In the genomic region with DNA sequence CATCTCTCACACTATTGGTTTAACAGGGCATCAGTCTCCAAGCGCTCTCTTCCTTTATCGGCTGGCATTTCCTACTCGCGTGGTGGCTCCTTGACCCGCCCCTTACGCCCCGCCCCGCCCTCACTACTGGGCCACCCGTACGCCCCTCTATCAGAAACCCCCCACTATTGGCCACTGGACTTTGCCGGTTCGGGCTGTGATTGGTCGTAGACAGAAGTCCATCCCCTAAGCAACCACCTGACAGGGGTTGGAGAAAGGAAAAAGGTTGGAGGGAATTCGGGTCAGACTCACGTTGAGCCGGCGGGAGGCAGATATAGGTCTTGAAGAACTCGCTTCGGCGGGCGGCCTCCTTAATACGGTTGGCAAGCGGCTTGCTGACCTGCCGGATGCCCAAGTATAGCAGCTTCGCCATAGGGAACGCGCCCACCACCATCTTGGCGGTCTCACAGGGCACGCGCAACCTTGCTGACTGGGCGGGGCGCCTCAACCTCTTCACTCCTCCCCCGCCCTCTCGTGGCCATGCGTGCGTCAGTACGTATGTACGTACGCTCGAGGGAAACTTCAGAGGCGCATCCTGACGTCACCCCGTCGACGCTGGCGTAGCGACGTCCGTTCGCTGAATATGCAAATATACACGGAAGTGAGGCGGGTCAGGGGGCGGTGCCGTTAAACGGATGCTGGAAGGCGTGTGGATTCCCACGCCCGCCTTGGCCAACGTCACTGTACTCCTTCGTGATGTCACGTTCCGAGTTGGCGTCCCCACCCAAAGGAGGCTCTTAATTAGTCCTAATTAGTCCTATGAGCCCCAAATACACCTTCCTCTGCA, we compare ENCODE assay signal across 1 cellular context.
TF ChIP-seq lines count a peak whose summit lies in the region.

Gene OPA3, minus strand, starts transcription at position 471 of the 826 bp plus-strand sequence. Its CDS starts 38 bp downstream, at position 433.

TF ChIP-seq in HepG2, 621 proteins besides CTCF, POLR2A, EP300 and RAD21 (continued from another document and continues in another):
- TF ChIP-seq ZFYVE20 (CRISPR knock-in tag; IDR thresholded peaks at IDR 0.05; ENCODE audit: borderline replicate concordance, low read depth) (no peak), ZFP41 (CRISPR knock-in tag; IDR thresholded peaks at IDR 0.05; ENCODE audit: borderline replicate concordance) (no peak), HOMEZ (CRISPR knock-in tag; IDR thresholded peaks at IDR 0.05; ENCODE audit: low read depth) (no peak), CSRNP2 (CRISPR knock-in tag; conservative IDR thresholded peaks at IDR 0.05; ENCODE audit: low read depth) (no peak), ZNF850 (CRISPR knock-in tag; conservative IDR thresholded peaks at IDR 0.05) (no peak), KLF15 (CRISPR knock-in tag; IDR thresholded peaks at IDR 0.05; ENCODE audit: borderline replicate concordance) (no peak), GPN1 (CRISPR knock-in tag; IDR thresholded peaks at IDR 0.05; ENCODE audit: borderline replicate concordance) (no peak), ZNF121 (CRISPR knock-in tag; IDR thresholded peaks at IDR 0.05) (no peak), PHF8 (CRISPR knock-in tag; IDR thresholded peaks at IDR 0.05) (peak; percentile 74), ZBTB38 (CRISPR knock-in tag; IDR thresholded peaks at IDR 0.05) (peak; percentile 80; the same call in 1 of the 2 replicates), RXRB (CRISPR knock-in tag; IDR thresholded peaks at IDR 0.05; ENCODE audit: borderline replicate concordance) (no peak), THRA (CRISPR knock-in tag; IDR thresholded peaks at IDR 0.05; ENCODE audit: borderline replicate concordance) (peak; percentile 64; the same call in 1 of the 2 replicates), ZNF713 (CRISPR knock-in tag; IDR thresholded peaks at IDR 0.05) (no peak), ATF7 (IDR thresholded peaks at IDR 0.05) (peak; percentile 91), ATF7 (CRISPR knock-in tag; IDR thresholded peaks at IDR 0.05) (no peak), YEATS4 (CRISPR knock-in tag; IDR thresholded peaks at IDR 0.05; ENCODE audit: borderline replicate concordance) (peak; percentile 77), ZNF143 (CRISPR knock-in tag; IDR thresholded peaks at IDR 0.05) (peak; percentile 65; the same call in 1 of the 2 replicates), DDIT3 (CRISPR knock-in tag; IDR thresholded peaks at IDR 0.05) (no peak), ZNF431 (CRISPR knock-in tag; IDR thresholded peaks at IDR 0.05; ENCODE audit: borderline replicate concordance, low read depth) (no peak), SOX5 (CRISPR knock-in tag; IDR thresholded peaks at IDR 0.05; ENCODE audit: borderline replicate concordance) (no peak; the same call in 1 of the 2 replicates), GATA4 (IDR thresholded peaks at IDR 0.05; ENCODE audit: borderline replicate concordance, low read depth) (no peak), MTA3 (CRISPR knock-in tag; IDR thresholded peaks at IDR 0.05) (no peak), ZNF792 (CRISPR knock-in tag; IDR thresholded peaks at IDR 0.05) (peak; percentile 49; the same call in 1 of the 2 replicates), ZNF558 (CRISPR knock-in tag; IDR thresholded peaks at IDR 0.05; ENCODE audit: borderline replicate concordance) (no peak), AGO2 (optimal IDR thresholded peaks at IDR 0.05; ENCODE audit: low read depth, low read length) (peak; percentile 76), TEAD2 (CRISPR knock-in tag; IDR thresholded peaks at IDR 0.05) (no peak), ZNF264 (CRISPR knock-in tag; IDR thresholded peaks at IDR 0.05) (no peak), TFE3 (CRISPR knock-in tag; IDR thresholded peaks at IDR 0.05) (peak; percentile 39; the same call in 1 of the 2 replicates), THAP7 (CRISPR knock-in tag; IDR thresholded peaks at IDR 0.05) (no peak), PLRG1 (conservative IDR thresholded peaks at IDR 0.05) (no peak), SP1 (IDR thresholded peaks at IDR 0.05) (no peak), SP1 (CRISPR knock-in tag; IDR thresholded peaks at IDR 0.05) (peak; percentile 78), HHEX (CRISPR knock-in tag; IDR thresholded peaks at IDR 0.05) (no peak), ZFP90 (CRISPR knock-in tag; IDR thresholded peaks at IDR 0.05; ENCODE audit: borderline replicate concordance) (no peak)
- TF ChIP-seq, protein P1, sequence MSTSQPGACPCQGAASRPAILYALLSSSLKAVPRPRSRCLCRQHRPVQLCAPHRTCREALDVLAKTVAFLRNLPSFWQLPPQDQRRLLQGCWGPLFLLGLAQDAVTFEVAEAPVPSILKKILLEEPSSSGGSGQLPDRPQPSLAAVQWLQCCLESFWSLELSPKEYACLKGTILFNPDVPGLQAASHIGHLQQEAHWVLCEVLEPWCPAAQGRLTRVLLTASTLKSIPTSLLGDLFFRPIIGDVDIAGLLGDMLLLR (CRISPR knock-in tag; IDR thresholded peaks at IDR 0.05): no peak
- TF ChIP-seq, protein P2, sequence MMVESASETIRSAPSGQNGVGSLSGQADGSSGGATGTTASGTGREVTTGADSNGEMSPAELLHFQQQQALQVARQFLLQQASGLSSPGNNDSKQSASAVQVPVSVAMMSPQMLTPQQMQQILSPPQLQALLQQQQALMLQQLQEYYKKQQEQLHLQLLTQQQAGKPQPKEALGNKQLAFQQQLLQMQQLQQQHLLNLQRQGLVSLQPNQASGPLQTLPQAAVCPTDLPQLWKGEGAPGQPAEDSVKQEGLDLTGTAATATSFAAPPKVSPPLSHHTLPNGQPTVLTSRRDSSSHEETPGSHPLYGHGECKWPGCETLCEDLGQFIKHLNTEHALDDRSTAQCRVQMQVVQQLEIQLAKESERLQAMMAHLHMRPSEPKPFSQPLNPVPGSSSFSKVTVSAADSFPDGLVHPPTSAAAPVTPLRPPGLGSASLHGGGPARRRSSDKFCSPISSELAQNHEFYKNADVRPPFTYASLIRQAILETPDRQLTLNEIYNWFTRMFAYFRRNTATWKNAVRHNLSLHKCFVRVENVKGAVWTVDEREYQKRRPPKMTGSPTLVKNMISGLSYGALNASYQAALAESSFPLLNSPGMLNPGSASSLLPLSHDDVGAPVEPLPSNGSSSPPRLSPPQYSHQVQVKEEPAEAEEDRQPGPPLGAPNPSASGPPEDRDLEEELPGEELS (CRISPR knock-in tag; IDR thresholded peaks at IDR 0.05): peak; percentile 49; the same call in 1 of the 2 replicates
- TF ChIP-seq, protein P3, sequence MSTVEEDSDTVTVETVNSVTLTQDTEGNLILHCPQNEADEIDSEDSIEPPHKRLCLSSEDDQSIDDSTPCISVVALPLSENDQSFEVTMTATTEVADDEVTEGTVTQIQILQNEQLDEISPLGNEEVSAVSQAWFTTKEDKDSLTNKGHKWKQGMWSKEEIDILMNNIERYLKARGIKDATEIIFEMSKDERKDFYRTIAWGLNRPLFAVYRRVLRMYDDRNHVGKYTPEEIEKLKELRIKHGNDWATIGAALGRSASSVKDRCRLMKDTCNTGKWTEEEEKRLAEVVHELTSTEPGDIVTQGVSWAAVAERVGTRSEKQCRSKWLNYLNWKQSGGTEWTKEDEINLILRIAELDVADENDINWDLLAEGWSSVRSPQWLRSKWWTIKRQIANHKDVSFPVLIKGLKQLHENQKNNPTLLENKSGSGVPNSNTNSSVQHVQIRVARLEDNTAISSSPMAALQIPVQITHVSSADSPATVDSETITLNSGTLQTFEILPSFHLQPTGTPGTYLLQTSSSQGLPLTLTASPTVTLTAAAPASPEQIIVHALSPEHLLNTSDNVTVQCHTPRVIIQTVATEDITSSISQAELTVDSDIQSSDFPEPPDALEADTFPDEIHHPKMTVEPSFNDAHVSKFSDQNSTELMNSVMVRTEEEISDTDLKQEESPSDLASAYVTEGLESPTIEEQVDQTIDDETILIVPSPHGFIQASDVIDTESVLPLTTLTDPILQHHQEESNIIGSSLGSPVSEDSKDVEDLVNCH (CRISPR knock-in tag; IDR thresholded peaks at IDR 0.05): no peak
- TF ChIP-seq, protein P4, sequence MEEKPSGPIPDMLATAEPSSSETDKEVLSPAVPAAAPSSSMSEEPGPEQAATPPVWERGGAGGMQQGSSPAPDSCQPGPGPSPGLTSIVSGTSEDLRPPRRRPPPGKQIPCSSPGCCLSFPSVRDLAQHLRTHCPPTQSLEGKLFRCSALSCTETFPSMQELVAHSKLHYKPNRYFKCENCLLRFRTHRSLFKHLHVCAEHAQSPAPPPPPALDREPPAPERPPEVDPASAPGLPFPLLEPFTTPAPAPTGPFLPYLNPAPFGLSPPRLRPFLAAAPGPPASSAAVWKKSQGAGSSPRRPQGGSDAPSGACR (CRISPR knock-in tag; IDR thresholded peaks at IDR 0.05): peak; percentile 78; the same call in 1 of the 2 replicates
- TF ChIP-seq, protein P5, sequence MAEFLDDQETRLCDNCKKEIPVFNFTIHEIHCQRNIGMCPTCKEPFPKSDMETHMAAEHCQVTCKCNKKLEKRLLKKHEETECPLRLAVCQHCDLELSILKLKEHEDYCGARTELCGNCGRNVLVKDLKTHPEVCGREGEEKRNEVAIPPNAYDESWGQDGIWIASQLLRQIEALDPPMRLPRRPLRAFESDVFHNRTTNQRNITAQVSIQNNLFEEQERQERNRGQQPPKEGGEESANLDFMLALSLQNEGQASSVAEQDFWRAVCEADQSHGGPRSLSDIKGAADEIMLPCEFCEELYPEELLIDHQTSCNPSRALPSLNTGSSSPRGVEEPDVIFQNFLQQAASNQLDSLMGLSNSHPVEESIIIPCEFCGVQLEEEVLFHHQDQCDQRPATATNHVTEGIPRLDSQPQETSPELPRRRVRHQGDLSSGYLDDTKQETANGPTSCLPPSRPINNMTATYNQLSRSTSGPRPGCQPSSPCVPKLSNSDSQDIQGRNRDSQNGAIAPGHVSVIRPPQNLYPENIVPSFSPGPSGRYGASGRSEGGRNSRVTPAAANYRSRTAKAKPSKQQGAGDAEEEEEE (CRISPR knock-in tag; IDR thresholded peaks at IDR 0.05; ENCODE audit: borderline replicate concordance): 0 out of 2 replicates have a peak, but pooled peaks have one; percentile 55
